Comparison of ENCODE assay signal across 1 cellular context in genomic region chr22:19962246-19962908, GRCh38.
TF ChIP-seq lines count a peak whose summit lies in the region.

No MANE protein-coding gene starts in this region.

TF ChIP-seq in K562, 482 proteins besides CTCF, POLR2A, EP300 and RAD21 (continued from another document and continues in another):
- peak; percentile 72 for TF ChIP-seq CHD7 (IDR thresholded peaks at IDR 0.05; ENCODE audit: low read depth, low read length)
- peak; percentile 84 for TF ChIP-seq CTCFL (IDR thresholded peaks at IDR 0.05; ENCODE audit: borderline replicate concordance, insufficient read depth, low read depth, low read length, poor library complexity, severe bottlenecking)
- 0 out of 2 replicates have a peak, but pooled peaks have one; percentile 8 for TF ChIP-seq MITF (IDR thresholded peaks at IDR 0.05)
- TF ChIP-seq CBX3 (IDR thresholded peaks at IDR 0.05; ENCODE audit: borderline replicate concordance in 1 of 2, low read length in 2 of 2): peak in 1 of 2 experiments; percentile 78; a peak in 1 of 3 replicates
- TF ChIP-seq KLF1 (tag; IDR thresholded peaks at IDR 0.05): no peak
- TF ChIP-seq FOS (IDR thresholded peaks at IDR 0.05; ENCODE audit: extremely low read depth, insufficient read length): no peak
- 0 out of 2 replicates have a peak, but pooled peaks have one; percentile 52 for TF ChIP-seq KLF16 (IDR thresholded peaks at IDR 0.05)
- no peak for TF ChIP-seq PBX2 (CRISPR knock-in tag; IDR thresholded peaks at IDR 0.05; ENCODE audit: low read depth)
- TF ChIP-seq PBX2 (tag; conservative IDR thresholded peaks at IDR 0.05; ENCODE audit: low read depth): no peak
- no peak for TF ChIP-seq ZBTB11 (CRISPR knock-in tag; IDR thresholded peaks at IDR 0.05)
- TF ChIP-seq ZEB2 (IDR thresholded peaks at IDR 0.05): no peak
- no peak for TF ChIP-seq XRCC4 (IDR thresholded peaks at IDR 0.05; ENCODE audit: extremely low read depth, insufficient read depth, insufficient read length)
- TF ChIP-seq E4F1 (CRISPR knock-in tag; IDR thresholded peaks at IDR 0.05; ENCODE audit: borderline replicate concordance): no peak
- peak; percentile 55 for TF ChIP-seq CREM (IDR thresholded peaks at IDR 0.05; ENCODE audit: low read depth)
- peak; percentile 73; the same call in 1 of the 2 replicates for TF ChIP-seq SMARCA5 (IDR thresholded peaks at IDR 0.05)
- peak; percentile 59; the same call in 1 of the 2 replicates for TF ChIP-seq SIN3B (IDR thresholded peaks at IDR 0.05; ENCODE audit: low read depth)
- peak; percentile 28 for TF ChIP-seq NFIC (IDR thresholded peaks at IDR 0.05)
- TF ChIP-seq HMGN3 (IDR thresholded peaks at IDR 0.05; ENCODE audit: borderline replicate concordance, extremely low read depth, insufficient read length, low read depth, low read length): peak; percentile 71
- no peak for TF ChIP-seq U2AF2 (optimal IDR thresholded peaks at IDR 0.05; ENCODE audit: low read depth, low read length)
- peak; percentile 94 for TF ChIP-seq FIP1L1 (IDR thresholded peaks at IDR 0.05; ENCODE audit: low read depth, low read length, poor library complexity, severe bottlenecking)
- peak; percentile 39; the same call in 1 of the 2 replicates for TF ChIP-seq ARID2 (IDR thresholded peaks at IDR 0.05)
- TF ChIP-seq, protein P1, sequence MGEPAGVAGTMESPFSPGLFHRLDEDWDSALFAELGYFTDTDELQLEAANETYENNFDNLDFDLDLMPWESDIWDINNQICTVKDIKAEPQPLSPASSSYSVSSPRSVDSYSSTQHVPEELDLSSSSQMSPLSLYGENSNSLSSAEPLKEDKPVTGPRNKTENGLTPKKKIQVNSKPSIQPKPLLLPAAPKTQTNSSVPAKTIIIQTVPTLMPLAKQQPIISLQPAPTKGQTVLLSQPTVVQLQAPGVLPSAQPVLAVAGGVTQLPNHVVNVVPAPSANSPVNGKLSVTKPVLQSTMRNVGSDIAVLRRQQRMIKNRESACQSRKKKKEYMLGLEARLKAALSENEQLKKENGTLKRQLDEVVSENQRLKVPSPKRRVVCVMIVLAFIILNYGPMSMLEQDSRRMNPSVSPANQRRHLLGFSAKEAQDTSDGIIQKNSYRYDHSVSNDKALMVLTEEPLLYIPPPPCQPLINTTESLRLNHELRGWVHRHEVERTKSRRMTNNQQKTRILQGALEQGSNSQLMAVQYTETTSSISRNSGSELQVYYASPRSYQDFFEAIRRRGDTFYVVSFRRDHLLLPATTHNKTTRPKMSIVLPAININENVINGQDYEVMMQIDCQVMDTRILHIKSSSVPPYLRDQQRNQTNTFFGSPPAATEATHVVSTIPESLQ (CRISPR knock-in tag; IDR thresholded peaks at IDR 0.05): no peak
- peak; percentile 39 for TF ChIP-seq CHD1 (IDR thresholded peaks at IDR 0.05; ENCODE audit: low read length)
